ENCODE assay signal across 32 cellular contexts in the genomic region with DNA sequence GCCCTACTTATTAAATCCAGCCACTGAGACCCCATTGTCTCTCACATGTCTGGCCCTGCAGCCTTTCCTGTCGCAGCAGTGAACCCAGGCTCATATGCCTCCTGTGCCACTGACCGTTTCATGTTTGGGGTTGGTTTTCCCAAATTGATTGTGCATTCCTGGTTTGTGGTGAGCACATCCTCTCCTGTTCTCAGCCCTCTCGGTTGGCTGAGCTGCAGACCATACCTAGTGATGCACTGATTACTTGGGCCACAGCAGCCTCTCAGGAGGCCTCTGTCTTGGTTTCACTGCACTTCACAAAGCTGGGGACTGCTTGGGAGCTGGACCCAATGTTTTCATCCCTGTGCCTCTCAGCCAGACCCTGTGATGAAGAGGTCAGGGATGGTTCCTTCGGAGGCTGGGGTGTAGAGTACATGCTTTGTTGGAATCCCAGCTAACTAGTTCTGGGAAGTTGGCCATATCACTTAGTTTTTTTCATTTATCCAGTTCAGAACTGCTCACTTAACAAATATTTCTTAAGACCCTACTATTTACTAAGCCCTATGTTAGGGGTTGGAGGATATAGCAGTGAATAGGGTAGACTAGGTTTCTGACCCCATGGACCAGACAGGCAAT. TPM values are rescaled to one million over a fixed set of nuclear protein-coding genes. Genes with fewer than 3 reads are reported as not detected.
DNase-seq lines count a peak whose midpoint lies in the region; ATAC-seq and TF ChIP-seq lines count a peak whose summit lies in the region.
"Had no signal": no experiment of that assay in that cellular context is flagged by ENCODE, and none has a peak within 500 bp of the region (broad histone marks: within the 10 kb centered on the region; RNA-seq: fewer than 3 reads in every experiment).

No MANE protein-coding gene starts in this region.

- no peaks in the 10 kb centered on the region for H4K20me1 ChIP-seq in PC-9 (ENCODE audit: insufficient read depth)

- H3K36me3 ChIP-seq in left ventricle myocardium inferior (no peaks in the 10 kb centered on the region), muscle layer of colon (ENCODE audit: insufficient read depth, low read length) (no peaks in the 10 kb centered on the region), sigmoid colon (no peaks in the 10 kb centered on the region), PC-9 (ENCODE audit: low read depth) (no peaks in the 10 kb centered on the region)
- no peaks in the 10 kb centered on the region for H3K36me3 ChIP-seq in CD8-positive, alpha-beta T cell (ENCODE audit: insufficient read depth, low read length)
- H3K36me3 ChIP-seq: heart right ventricle, pancreas had no signal

- TF ChIP-seq EP300 in sigmoid colon (IDR thresholded peaks at IDR 0.05): no peak

- 87 to 89% methylated on average over 4 of the region's 4 CpGs for WGBS in sigmoid colon, 2 donors

- H3K79me2 ChIP-seq in PC-9 (ENCODE audit: low read depth): no peaks in the 10 kb centered on the region

- no peaks in the 10 kb centered on the region for H3K36me3 Mint-ChIP-seq in CD8-positive, alpha-beta T cell
- H3K36me3 Mint-ChIP-seq: activated naive CD8-positive, alpha-beta T cell treated with anti-CD3 and anti-CD28 coated beads, Interleukin-2, amount 10 ng/mL, durations not matched to agents 7 days and 5 days; CD14-positive monocyte; natural killer cell treated with Interleukin-12 subunit alpha and Interleukin-12 subunit beta and Interleukin-15 and Interleukin-18, amount 100 ng/mL, for 72 hours had no signal

- H3K4me3 ChIP-seq in left ventricle myocardium inferior (no peak overlapping the region), muscle layer of colon (ENCODE audit: low read depth in 1 of 2, low read length in 2 of 2) (no peak overlapping the region), sigmoid colon (no peak overlapping the region), PC-9 (no peak overlapping the region)
- no peak overlapping the region for H3K4me3 ChIP-seq in CD8-positive, alpha-beta T cell (ENCODE audit: low read depth, low read length)
- H3K4me3 ChIP-seq: heart right ventricle, pancreas, SK-N-MC had no signal

- peaks cover 79% of the 10 kb centered on the region for H3K4me1 ChIP-seq in left ventricle myocardium inferior
- H3K4me1 ChIP-seq in muscle layer of colon (ENCODE audit: insufficient read depth, low read length): peaks cover 79% of the 10 kb centered on the region
- peaks cover 0 to 91% (median 78%) of the 10 kb centered on the region in 4 donors for H3K4me1 ChIP-seq in sigmoid colon
- no peaks in the 10 kb centered on the region for H3K4me1 ChIP-seq in CD8-positive, alpha-beta T cell (ENCODE audit: insufficient read depth, low read length)
- H3K4me1 ChIP-seq in PC-9 (replicated peaks; ENCODE audit: insufficient read depth): peaks cover 38% of the 10 kb centered on the region

- peak overlapping the region; percentile 15 for H3K9ac ChIP-seq in muscle layer of colon (ENCODE audit: low read length)

- CTCF ChIA-PET in CD8-positive, alpha-beta T cell (lab: Charles Lee): no interaction called here
- CTCF ChIA-PET in PC-9 (lab: Charles Lee): no interaction called here

- peak overlapping the region; percentile 61 for H3K27ac ChIP-seq in left ventricle myocardium inferior (replicated peaks)
- H3K27ac ChIP-seq in muscle layer of colon (ENCODE audit: low read depth, low read length): peak overlapping the region; percentile 97
- peak overlapping the region; percentile 97 to 99 (median 98) for H3K27ac ChIP-seq in sigmoid colon
- no peak overlapping the region for H3K27ac ChIP-seq in CD8-positive, alpha-beta T cell (ENCODE audit: low read depth, low read length)
- no peak overlapping the region for H3K27ac ChIP-seq in PC-9
- H3K27ac ChIP-seq: foreskin keratinocyte, heart right ventricle, pancreas, SK-N-MC had no signal

- TF ChIP-seq CTCF in left ventricle myocardium inferior (IDR thresholded peaks at IDR 0.05; ENCODE audit: borderline replicate concordance) (no peak), sigmoid colon (IDR thresholded peaks at IDR 0.05) (no peak), PC-9 (conservative IDR thresholded peaks at IDR 0.05) (no peak)
- TF ChIP-seq CTCF in CD8-positive, alpha-beta T cell (IDR thresholded peaks at IDR 0.05): no peak

- H3F3A ChIP-seq in PC-9 (ENCODE audit: insufficient read depth, low read depth): peaks cover 8% of the 10 kb centered on the region; the same call in 1 of the 2 replicates

- no peak overlapping the region for H2AFZ ChIP-seq in PC-9

- ATAC-seq in Right ventricle myocardium superior (ENCODE audit: poor library complexity): no peak
- ATAC-seq in CD8-positive, alpha-beta T cell: no peak
- ATAC-seq: foreskin keratinocyte; heart right ventricle; natural killer cell treated with Interleukin-12 subunit alpha and Interleukin-12 subunit beta and Interleukin-15 and Interleukin-18, amount 100 ng/mL, for 72 hours; pancreas; stimulated activated naive CD8-positive, alpha-beta T cell treated with anti-CD3 and anti-CD28 coated beads, Interleukin-15, Interleukin-2, amounts not matched to agents 100 U/mL and 50 U/mL, for 24 hours; WTC11 had no signal

- H3K4me1 Mint-ChIP-seq in CD8-positive, alpha-beta T cell (ENCODE audit: low read depth): no peaks in the 10 kb centered on the region
- H3K4me1 Mint-ChIP-seq: activated CD4-positive, alpha-beta T cell treated with anti-CD3 and anti-CD28 coated beads, Interleukin-2, amount 10 ng/mL, durations not matched to agents 7 days and 5 days; activated naive CD8-positive, alpha-beta T cell treated with anti-CD3 and anti-CD28 coated beads, Interleukin-2, amount 10 ng/mL, durations not matched to agents 7 days and 5 days; CD14-positive monocyte had no signal

- H3K27ac Mint-ChIP-seq in CD8-positive, alpha-beta T cell: no peak overlapping the region
- H3K27ac Mint-ChIP-seq: activated CD4-positive, alpha-beta T cell treated with anti-CD3 and anti-CD28 coated beads, Interleukin-2, amount 10 ng/mL, durations not matched to agents 7 days and 5 days; activated naive CD8-positive, alpha-beta T cell treated with anti-CD3 and anti-CD28 coated beads, Interleukin-2, amount 10 ng/mL, durations not matched to agents 7 days and 5 days; CD14-positive monocyte; dendritic cell treated with granulocyte-macrophage colony-stimulating factor and Interleukin-4, amounts not matched to agents 40 ng/mL and 50 ng/mL, for 4 days; natural killer cell treated with Interleukin-12 subunit alpha and Interleukin-12 subunit beta and Interleukin-15 and Interleukin-18, amount 100 ng/mL, for 72 hours; type B pancreatic cell; WTC11 had no signal

- H3K27me3 ChIP-seq in left ventricle myocardium inferior (ENCODE audit: low read depth) (no peaks in the 10 kb centered on the region), muscle layer of colon (ENCODE audit: control insufficient read depth in 1 of 2, insufficient read depth in 2 of 2, low read length in 2 of 2) (no peaks in the 10 kb centered on the region), sigmoid colon (no peaks in the 10 kb centered on the region), PC-9 (ENCODE audit: insufficient read depth, low read depth) (no peaks in the 10 kb centered on the region)
- no peaks in the 10 kb centered on the region for H3K27me3 ChIP-seq in CD8-positive, alpha-beta T cell (ENCODE audit: insufficient read depth, low read length)
- H3K27me3 ChIP-seq: foreskin keratinocyte, heart right ventricle, pancreas had no signal

- BruUV-seq in PC-9 (replicated peaks; lab: Mats Ljungman, UMichigan): no TSS peak

- intact Hi-C loops in left ventricle myocardium inferior (cut with micrococcal nuclease): no loop called here
- intact Hi-C loops in Right ventricle myocardium superior (cut with DNase I): no loop called here
- intact Hi-C loops in sigmoid colon (cut with DNase I): no loop called here
- intact Hi-C loops in CD8-positive, alpha-beta T cell (cut with DNase I, micrococcal nuclease): no loop called here
- intact Hi-C loops in PC-9 (cut with micrococcal nuclease; ENCODE audit: unreplicated experiment): no loop called here

- H3K4me3 Mint-ChIP-seq in CD8-positive, alpha-beta T cell: no peak overlapping the region
- H3K4me3 Mint-ChIP-seq: activated CD4-positive, alpha-beta T cell treated with anti-CD3 and anti-CD28 coated beads, Interleukin-2, amount 10 ng/mL, durations not matched to agents 7 days and 5 days; activated naive CD8-positive, alpha-beta T cell treated with anti-CD3 and anti-CD28 coated beads, Interleukin-2, amount 10 ng/mL, durations not matched to agents 7 days and 5 days; CD14-positive monocyte; dendritic cell treated with granulocyte-macrophage colony-stimulating factor and Interleukin-4, amounts not matched to agents 40 ng/mL and 50 ng/mL, for 4 days; mesothelial cell of epicardium; natural killer cell treated with Interleukin-12 subunit alpha and Interleukin-12 subunit beta and Interleukin-15 and Interleukin-18, amount 100 ng/mL, for 72 hours; type B pancreatic cell; WTC11 had no signal

- TF ChIP-seq POLR2A in sigmoid colon (IDR thresholded peaks at IDR 0.05): no peak

- H3K9me2 ChIP-seq in PC-9 (ENCODE audit: insufficient read depth): no peaks in the 10 kb centered on the region

- no peak overlapping the region for H3K4me2 ChIP-seq in PC-9

- peaks cover 6% of the 10 kb centered on the region for H3K27me3 Mint-ChIP-seq in CD8-positive, alpha-beta T cell (ENCODE audit: low read depth)
- H3K27me3 Mint-ChIP-seq: activated CD4-positive, alpha-beta T cell treated with anti-CD3 and anti-CD28 coated beads, Interleukin-2, amount 10 ng/mL, durations not matched to agents 7 days and 5 days; type B pancreatic cell had no signal

- POLR2A ChIA-PET in CD8-positive, alpha-beta T cell (lab: Charles Lee): no interaction called here
- POLR2A ChIA-PET in PC-9 (lab: Charles Lee; ENCODE audit: unreplicated experiment): no interaction called here

- DNase-seq in left ventricle myocardium inferior: no peak
- no peak for DNase-seq in Right ventricle myocardium superior
- no peak for DNase-seq in sigmoid colon
- no peak for DNase-seq in CD8-positive, alpha-beta T cell
- DNase-seq in PC-9: no peak
- DNase-seq in GM19238 (ENCODE audit: insufficient read length, low spot score): no peak
- DNase-seq in activated CD4-positive, alpha-beta T cell treated with anti-CD3 and anti-CD28 coated beads, Interleukin-2, amount 50 U/mL, for 48 hours: no peak
- DNase-seq: 8988T; activated CD4-positive, alpha-beta T cell treated with anti-CD3 and anti-CD28 coated beads, Interleukin-2, amount 10 ng/mL, durations not matched to agents 7 days and 5 days; activated gamma-delta T cell; activated naive CD8-positive, alpha-beta T cell treated with anti-CD3 and anti-CD28 coated beads, Interleukin-2, amount 10 ng/mL, durations not matched to agents 7 days and 5 days; activated T-cell treated with anti-CD3 and anti-CD28 coated beads, Interleukin-2, amount 50 U/mL, for 1 hour; caudate nucleus; DMS79; erythroblast; foreskin keratinocyte; GDM1; heart right ventricle; NCI-H1048; NCI-H1694; NCI-H524 treated with DMSO at 0.1 percent for 48 hours; pancreas; stimulated activated CD4-positive, alpha-beta T cell treated with anti-CD3 and anti-CD28 coated beads, Interleukin-1b, Interleukin-23, amount 100 ng/mL, for 48 hours; stimulated activated naive CD8-positive, alpha-beta T cell treated with anti-CD3 and anti-CD28 coated beads, Interleukin-15, Interleukin-2, amounts not matched to agents 100 U/mL and 50 U/mL, for 24 hours had no signal

- no peaks in the 10 kb centered on the region for H3K9me3 Mint-ChIP-seq in CD8-positive, alpha-beta T cell
- H3K9me3 Mint-ChIP-seq: activated CD4-positive, alpha-beta T cell treated with anti-CD3 and anti-CD28 coated beads, Interleukin-2, amount 10 ng/mL, durations not matched to agents 7 days and 5 days; activated naive CD8-positive, alpha-beta T cell treated with anti-CD3 and anti-CD28 coated beads, Interleukin-2, amount 10 ng/mL, durations not matched to agents 7 days and 5 days; CD14-positive monocyte; dendritic cell treated with granulocyte-macrophage colony-stimulating factor and Interleukin-4, amounts not matched to agents 40 ng/mL and 50 ng/mL, for 4 days; natural killer cell treated with Interleukin-12 subunit alpha and Interleukin-12 subunit beta and Interleukin-15 and Interleukin-18, amount 100 ng/mL, for 72 hours; type B pancreatic cell had no signal

- no peaks in the 10 kb centered on the region for H3K9me3 ChIP-seq in left ventricle myocardium inferior (replicated peaks)
- H3K9me3 ChIP-seq in muscle layer of colon (ENCODE audit: low read length): no peaks in the 10 kb centered on the region
- H3K9me3 ChIP-seq in sigmoid colon: no peaks in the 10 kb centered on the region
- no peaks in the 10 kb centered on the region for H3K9me3 ChIP-seq in CD8-positive, alpha-beta T cell (ENCODE audit: low read length)
- H3K9me3 ChIP-seq in PC-9 (ENCODE audit: insufficient read depth, low read depth): no peaks in the 10 kb centered on the region
- H3K9me3 ChIP-seq: pancreas had no signal

RNA-seq across cellular contexts. Expression of gene PARVA, which starts 30.9 kb away (rescaled TPM):
- total RNA-seq in left ventricle myocardium inferior (75.4 TPM), Right ventricle myocardium superior (61.2 TPM), sigmoid colon (100 to 1,000 TPM; 110 to 195 (median 161) TPM), PC-9 (2021) (31.5 and 41.2 TPM in 2 replicates)
- 10 to 100 TPM; 15.7 to 27.8 (median 16.8) TPM for polyA plus RNA-seq in sigmoid colon
- total RNA-seq in CD8-positive, alpha-beta T cell: under 1 TPM; 0.06 to 0.24 TPM
- total RNA-seq: natural killer cell treated with Interleukin-12 subunit alpha and Interleukin-12 subunit beta and Interleukin-15 and Interleukin-18, amount 100 ng/mL, for 72 hours had no signal
- polyA plus RNA-seq: CD14-positive monocyte had no signal

Comparison
In these comparisons a context has a peak if more than half of its experiments do, and no peak if none do; other contexts are left out.
1. H3K27ac ChIP-seq: peak in left ventricle myocardium inferior (single experiment), muscle layer of colon (single experiment) and sigmoid colon (4 of 4); none in CD8-positive, alpha-beta T cell (single experiment) and PC-9 (single experiment).
2. RNA of gene PARVA, which starts 30.9 kb away (total RNA-seq): 110 to 195 TPM in sigmoid colon, 75.4 TPM in left ventricle myocardium inferior (single experiment), 61.2 TPM in Right ventricle myocardium superior (single experiment) and 31.5 to 41.2 TPM in PC-9; 0.06 to 0.24 TPM in CD8-positive, alpha-beta T cell; every median in the first group is over 10 times any median in the second.